ENCODE assay signal across 7 cellular contexts in genomic region chr6:137271245-137272183, GRCh38. TPM values are rescaled to one million over a fixed set of nuclear protein-coding genes. Genes with fewer than 3 reads are reported as not detected.
DNase-seq lines count a peak whose midpoint lies in the region; ATAC-seq and TF ChIP-seq lines count a peak whose summit lies in the region.

No MANE protein-coding gene starts in this region.

- no peaks in the 10 kb centered on the region for H3K4me1 ChIP-seq in right lobe of liver

- no peak overlapping the region for H3K27ac ChIP-seq in right lobe of liver

- no peak overlapping the region for H3K27ac Mint-ChIP-seq in chondrocyte (ENCODE audit: unreplicated experiment)

- no peak overlapping the region for H3K4me3 Mint-ChIP-seq in chondrocyte (ENCODE audit: unreplicated experiment)

- DNase-seq in GM04503 (ENCODE audit: low read depth) (peak; percentile 12), NOMO-1 treated with DMSO at 0.1 percent for 48 hours (lab: John Stamatoyannopoulos, UW; ENCODE audit: unreplicated experiment) (peak; percentile 72), chondrocyte (ENCODE audit: low spot score) (no peak), right lobe of liver (no peak), NCI-H2029 treated with DMSO at 0.1 percent for 48 hours (lab: John Stamatoyannopoulos, UW) (no peak)

- intact Hi-C loops in right lobe of liver (cut with DNase I), result loop anchor here in 1 of 2 donors (10.0 kb wide), 1 partner anchor 143 kb away; no protein-coding TSS in a partner anchor

- H3K4me1 Mint-ChIP-seq in chondrocyte (ENCODE audit: low read depth), result peaks cover 10% of the 10 kb centered on the region

- no peaks in the 10 kb centered on the region for H3K9me3 ChIP-seq in right lobe of liver

- peaks cover 4% of the 10 kb centered on the region for H3K9me3 Mint-ChIP-seq in chondrocyte (ENCODE audit: low read depth)

- 23% methylated on average over 5 of the region's 5 CpGs for WGBS in right lobe of liver (ENCODE audit: insufficient coverage, low coverage, low lambda C conversion rate, missing lambda C conversion rate)

- H3K4me3 ChIP-seq in right lobe of liver, result no peak overlapping the region

- no peak for TF ChIP-seq POLR2A in right lobe of liver (IDR thresholded peaks at IDR 0.05)

- no peaks in the 10 kb centered on the region for H3K36me3 ChIP-seq in right lobe of liver

- TF ChIP-seq CTCF in chondrocyte (IDR thresholded peaks at IDR 0.05) (peak; percentile 97), right lobe of liver (IDR thresholded peaks at IDR 0.05) (peak; percentile 84 to 94 (median 87))

- H3K27me3 ChIP-seq in right lobe of liver, result no peaks in the 10 kb centered on the region

- H3K27me3 Mint-ChIP-seq in chondrocyte (ENCODE audit: low read depth), result peaks cover 12% of the 10 kb centered on the region

- peak; percentile 63 for ATAC-seq in HG02870 (IDR thresholded peaks at IDR 0.05; ENCODE audit: unreplicated experiment)
- ATAC-seq in right lobe of liver, result peak; percentile 88 to 95 (median 90)
- ATAC-seq in HG02885 (IDR thresholded peaks at IDR 0.05; ENCODE audit: poor library complexity, unreplicated experiment), result no peak

- H3K36me3 Mint-ChIP-seq in chondrocyte (ENCODE audit: low read depth), result peaks cover 3% of the 10 kb centered on the region

RNA-seq across cellular contexts. Expression of gene IFNGR1, which starts 52.3 kb away (rescaled TPM):
- total RNA-seq in chondrocyte, result 29.1 to 52.7 TPM (median 51.8 TPM) in 3 replicates
- 10 to 100 TPM; 25.8 to 88.8 (median 37.4) TPM for total RNA-seq in right lobe of liver

Comparison
In these comparisons a context has a peak if more than half of its experiments do, and no peak if none do; other contexts are left out.
1. DNase-seq: peak in GM04503 (single experiment) and NOMO-1 treated with DMSO at 0.1 percent for 48 hours (single experiment); none in chondrocyte (single experiment), right lobe of liver (0 of 3) and NCI-H2029 treated with DMSO at 0.1 percent for 48 hours (single experiment).